7 cellular contexts compared by ENCODE assay signal in genomic region chr12:21697829-21698630, GRCh38. TPM values are rescaled to one million over a fixed set of nuclear protein-coding genes. Genes with fewer than 3 reads are reported as not detected.
DNase-seq lines count a peak whose midpoint lies in the region; ATAC-seq and TF ChIP-seq lines count a peak whose summit lies in the region.

No MANE protein-coding gene starts in this region.

- TF ChIP-seq CTCF in mesothelial cell of epicardium (IDR thresholded peaks at IDR 0.05; ENCODE audit: unreplicated experiment) = peak; percentile 86

- no peaks in the 10 kb centered on the region for H3K9me3 Mint-ChIP-seq in mesothelial cell of epicardium

- no peaks in the 10 kb centered on the region for H3K36me3 Mint-ChIP-seq in mesothelial cell of epicardium

- peaks cover 8% of the 10 kb centered on the region for H3K27me3 Mint-ChIP-seq in mesothelial cell of epicardium (ENCODE audit: low read depth)

- ATAC-seq in GM21381 (IDR thresholded peaks at IDR 0.05; ENCODE audit: unreplicated experiment) = no peak

- peak overlapping the region; percentile 35 for H3K4me3 Mint-ChIP-seq in mesothelial cell of epicardium

- H3K27ac Mint-ChIP-seq in mesothelial cell of epicardium = no peak overlapping the region

- peaks cover 7% of the 10 kb centered on the region for H3K4me1 Mint-ChIP-seq in mesothelial cell of epicardium

- DNase-seq in GM04504 (ENCODE audit: low read depth) (peak; percentile 13), NCI-H128 (lab: John Stamatoyannopoulos, UW; ENCODE audit: unreplicated experiment) (peak; percentile 8), mesothelial cell of epicardium (ENCODE audit: low spot score in 2 of 2, unreplicated experiment in 2 of 2) (no peak), iPS-NIHi7 (ENCODE audit: extremely low spot score) (no peak), NCI-H526 treated with DMSO at 0.1 percent for 48 hours (lab: John Stamatoyannopoulos, UW) (no peak)
- DNase-seq in central memory CD4-positive, alpha-beta T cell = peak; percentile 30

RNA-seq across cellular contexts. Expression of gene LDHB, which starts 40.4 kb away (rescaled TPM):
- 508 to 539 TPM (median 531 TPM) in 3 replicates for total RNA-seq in mesothelial cell of epicardium

Comparison
In these comparisons a context has a peak if more than half of its experiments do, and no peak if none do; other contexts are left out.
1. DNase-seq: peak in GM04504 (single experiment), NCI-H128 (single experiment) and central memory CD4-positive, alpha-beta T cell (single experiment); none in mesothelial cell of epicardium (0 of 2), iPS-NIHi7 (single experiment) and NCI-H526 treated with DMSO at 0.1 percent for 48 hours (single experiment).